ENCODE assay signal across 8 cellular contexts in genomic region chr3:111978833-111979688, GRCh38. TPM values are rescaled to one million over a fixed set of nuclear protein-coding genes. Genes with fewer than 3 reads are reported as not detected.
DNase-seq lines count a peak whose midpoint lies in the region; ATAC-seq lines count a peak whose summit lies in the region.

ABHD10 (plus strand) TSS chr3:111979026; CDS start chr3:111979062, 36 bp downstream.

- H3K4me3 Mint-ChIP-seq in activated CD4-positive, alpha-beta T cell treated with anti-CD3 and anti-CD28 coated beads for 36 hours = peak within 1 kb of the TSS; percentile 87

- peak; percentile 97 for DNase-seq in AG20443 (ENCODE audit: low spot score)
- DNase-seq in NCI-H510A treated with DMSO at 0.1 percent for 48 hours (lab: John Stamatoyannopoulos, UW) = peak; percentile 94
- peak; percentile 98 for DNase-seq in activated CD4-positive, alpha-beta T cell treated with anti-CD3 and anti-CD28 coated beads for 36 hours
- peak; percentile 99 for DNase-seq in kidney tubule cell (ENCODE audit: low spot score)
- DNase-seq in stimulated activated CD4-positive, alpha-beta T cell treated with anti-CD3 and anti-CD28 coated beads, Interleukin-1b, Interleukin-23, amount 100 ng/mL, for 24 hours (ENCODE audit: low read depth in 4 of 4, low spot score in 1 of 4) = peak; percentile 92 to 98 (median 94)

- POLR2A ChIA-PET in activated CD4-positive, alpha-beta T cell treated with anti-CD3 and anti-CD28 coated beads for 36 hours (lab: Charles Lee) = interaction anchor here (0.6 to 1.2 kb wide), 12 partner anchors 8 to 388 kb away, joined by 3 to 6 read pairs (median 3); partner anchors contain the start of gene ZBED2

- no peaks in the 10 kb centered on the region for H3K27me3 Mint-ChIP-seq in activated CD4-positive, alpha-beta T cell treated with anti-CD3 and anti-CD28 coated beads for 36 hours

- H3K4me1 Mint-ChIP-seq in activated CD4-positive, alpha-beta T cell treated with anti-CD3 and anti-CD28 coated beads for 36 hours = peaks cover 43% of the 10 kb centered on the region

- peak within 1 kb of the TSS; percentile 93 for H3K27ac Mint-ChIP-seq in activated CD4-positive, alpha-beta T cell treated with anti-CD3 and anti-CD28 coated beads for 36 hours

- peaks cover 31% of the 10 kb centered on the region for H3K36me3 Mint-ChIP-seq in activated CD4-positive, alpha-beta T cell treated with anti-CD3 and anti-CD28 coated beads for 36 hours (ENCODE audit: low read depth)

- CTCF ChIA-PET in activated CD4-positive, alpha-beta T cell treated with anti-CD3 and anti-CD28 coated beads for 36 hours (lab: Charles Lee) = interaction anchor here (0.6 to 5.4 kb wide), 23 partner anchors 9 to 401 kb away, joined by 3 to 61 read pairs (median 5); no protein-coding TSS in a partner anchor

- H3K27ac ChIP-seq in cingulate gyrus (ENCODE audit: low read depth, low read length) = peak within 1 kb of the TSS; percentile 82

- ATAC-seq in GM19043 (IDR thresholded peaks at IDR 0.05; ENCODE audit: low read depth, unreplicated experiment) (peak; percentile 92), HG03378 (IDR thresholded peaks at IDR 0.05; ENCODE audit: unreplicated experiment) (peak; percentile 96)
- peak; percentile 97 for ATAC-seq in activated CD4-positive, alpha-beta T cell treated with anti-CD3 and anti-CD28 coated beads for 36 hours

- intact Hi-C loops in activated CD4-positive, alpha-beta T cell treated with anti-CD3 and anti-CD28 coated beads for 36 hours (cut with DNase I, micrococcal nuclease) = loop anchor here (1.0 to 5.0 kb wide), 3 partner anchors 23 to 367 kb away; no protein-coding TSS in a partner anchor

- no peaks in the 10 kb centered on the region for H3K9me3 Mint-ChIP-seq in activated CD4-positive, alpha-beta T cell treated with anti-CD3 and anti-CD28 coated beads for 36 hours (ENCODE audit: low read depth)

RNA-seq across cellular contexts. Expression of gene ABHD10, which starts in this region (rescaled TPM):
- total RNA-seq in activated CD4-positive, alpha-beta T cell treated with anti-CD3 and anti-CD28 coated beads for 36 hours = 10 to 100 TPM; 58.7 to 64.1 TPM

Comparison
In these comparisons a context has a peak if more than half of its experiments do, and no peak if none do; other contexts are left out.
1. Peak in every context shown above with its lines: DNase-seq, ATAC-seq and H3K27ac ChIP-seq.